In the genomic region with DNA sequence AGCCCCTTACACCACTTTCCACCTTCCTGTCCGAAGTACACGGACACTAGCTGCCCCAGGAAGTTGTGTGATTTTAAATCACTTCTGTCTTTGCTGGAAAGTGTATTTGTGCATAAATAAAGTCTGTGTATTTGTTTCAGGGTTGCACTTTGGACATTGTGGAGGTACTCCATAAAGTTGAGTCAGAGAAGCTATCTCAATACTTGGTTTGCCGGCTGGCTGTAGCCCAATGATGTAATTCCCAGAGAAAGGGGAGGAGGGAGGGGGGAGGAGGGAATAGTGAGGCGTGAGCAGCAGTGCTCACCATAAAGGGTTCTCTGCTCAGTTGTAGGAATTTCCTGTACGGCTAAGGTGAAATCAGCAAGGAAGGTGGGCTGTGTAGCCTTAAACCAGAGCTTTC, we compare ENCODE assay signal across 10 cellular contexts. TPM values are rescaled to one million over a fixed set of nuclear protein-coding genes. Genes with fewer than 3 reads are reported as not detected.
DNase-seq lines count a peak whose midpoint lies in the region; ATAC-seq and TF ChIP-seq lines count a peak whose summit lies in the region.
"Had no signal": no experiment of that assay in that cellular context is flagged by ENCODE, and none has a peak within 500 bp of the region (broad histone marks: within the 10 kb centered on the region; RNA-seq: fewer than 3 reads in every experiment).

No MANE protein-coding gene starts in this region.

- H3K4me3 ChIP-seq in cardiac fibroblast (replicated peaks in 1 of 2; ENCODE audit: low read depth in 2 of 2, low read length in 2 of 2) (no peak overlapping the region), suprapubic skin (no peak overlapping the region)

- H3K27me3 ChIP-seq in suprapubic skin = no peaks in the 10 kb centered on the region

- DNase-seq in LHCN-M2 (ENCODE audit: low read depth) (peak; percentile 26), cardiac fibroblast (ENCODE audit: low read depth in 2 of 2) (peak; percentile 67 to 70), kidney glomerular epithelial cell (lab: John Stamatoyannopoulos, UW) (peak; percentile 0), suprapubic skin (ENCODE audit: low spot score in 2 of 2) (no peak), Kasumi-1 (lab: John Stamatoyannopoulos, UW) (no peak), activated gamma-delta T cell (lab: John Stamatoyannopoulos, UW) (no peak)
- no peak for DNase-seq in activated naive CD4-positive, alpha-beta T cell treated with anti-CD3 and anti-CD28 coated beads, Interleukin-2, amount 50 U/mL, for 16 hours
- DNase-seq: activated CD8-positive, alpha-beta T cell treated with anti-CD3 and anti-CD28 coated beads for 36 hours; SK-N-SH had no signal

- H3K36me3 ChIP-seq in suprapubic skin = peaks cover 9% of the 10 kb centered on the region

- no peak for TF ChIP-seq EP300 in suprapubic skin (IDR thresholded peaks at IDR 0.05)

- no peak for ATAC-seq in HG02763 (IDR thresholded peaks at IDR 0.05; ENCODE audit: unreplicated experiment)
- ATAC-seq: activated CD8-positive, alpha-beta T cell treated with anti-CD3 and anti-CD28 coated beads for 36 hours had no signal

- peak overlapping the region; percentile 62 for H3K27ac ChIP-seq in suprapubic skin

- H3K4me1 ChIP-seq in suprapubic skin = peaks cover 28% of the 10 kb centered on the region

- no peak for TF ChIP-seq CTCF in cardiac fibroblast (IDR thresholded peaks at IDR 0.05; ENCODE audit: low read depth, low read length)
- TF ChIP-seq CTCF in suprapubic skin (IDR thresholded peaks at IDR 0.05) = no peak

- WGBS in suprapubic skin = 69% methylated on average over 5 of the region's 5 CpGs

- TF ChIP-seq POLR2A in suprapubic skin (IDR thresholded peaks at IDR 0.05) = no peak

- no peaks in the 10 kb centered on the region for H3K9me3 ChIP-seq in suprapubic skin
- H3K9me3 ChIP-seq: SK-N-SH had no signal

RNA-seq across cellular contexts. Expression of gene APEX2, which starts 7.5 kb away (rescaled TPM):
- total RNA-seq in LHCN-M2 (2014; rRNA removed) (19.1 and 19.2 TPM in 2 replicates), suprapubic skin (10 to 100 TPM; 12.4 to 25.2 (median 22.0) TPM)
- 15.6 TPM for polyA plus RNA-seq in LHCN-M2 (2012)

RNA-seq across cellular contexts. Expression of gene PFKFB1, which starts 13.6 kb away (rescaled TPM):
- total RNA-seq in LHCN-M2 (2014; rRNA removed) (0.26 TPM in 1 of 2 replicates, not detected in the other), suprapubic skin (1 to 10 TPM in 1 of 4 donors, under 1 TPM in 2, not detected in 1; 0.49 to 1.9 (median 0.64) TPM)
- polyA plus RNA-seq in LHCN-M2 (2012) = 0.07 TPM

RNA-seq across cellular contexts. Expression of gene ALAS2, which starts 23.1 kb away (rescaled TPM):
- not detected in 2 replicates for total RNA-seq in LHCN-M2 (2014; rRNA removed)
- polyA plus RNA-seq in LHCN-M2 (2012) = not detected
- total RNA-seq in suprapubic skin = not detected
- total RNA-seq: activated CD8-positive, alpha-beta T cell treated with anti-CD3 and anti-CD28 coated beads for 36 hours had no signal
- polyA plus RNA-seq: SK-N-SH had no signal

Comparison
In these comparisons a context has a peak if more than half of its experiments do, and no peak if none do; other contexts are left out.
1. DNase-seq: peak in LHCN-M2 (single experiment), cardiac fibroblast (2 of 2) and kidney glomerular epithelial cell (single experiment); none in suprapubic skin (0 of 2), activated naive CD4-positive, alpha-beta T cell treated with anti-CD3 and anti-CD28 coated beads, Interleukin-2, amount 50 U/mL, for 16 hours (single experiment), Kasumi-1 (0 of 2) and activated gamma-delta T cell (single experiment).